ENCODE assay signal across 9 cellular contexts in genomic region chr2:170873035-170873692, GRCh38. TPM values are rescaled to one million over a fixed set of nuclear protein-coding genes. Genes with fewer than 3 reads are reported as not detected.
A peak's percentile ranks its signal among the peaks of the same experiment; 100 is the strongest.
DNase-seq lines count a peak whose midpoint lies in the region; ATAC-seq and TF ChIP-seq lines count a peak whose summit lies in the region.
"Had no signal": no experiment of that assay in that cellular context is flagged by ENCODE, and none has a peak within 500 bp of the region (broad histone marks: within the 10 kb centered on the region; RNA-seq: fewer than 3 reads in every experiment).

No MANE protein-coding gene starts in this region.

- peak overlapping the region; percentile 50 to 81 (median 76) for H3K27ac Mint-ChIP-seq in CD4-positive, CD25-positive, alpha-beta regulatory T cell

- H3K36me3 ChIP-seq in CD4-positive, CD25-positive, alpha-beta regulatory T cell (ENCODE audit: control insufficient read depth, insufficient read depth, low read length) = no peaks in the 10 kb centered on the region

- H3K27me3 ChIP-seq in CD4-positive, CD25-positive, alpha-beta regulatory T cell (ENCODE audit: control insufficient read depth, insufficient read depth, low read length) = no peaks in the 10 kb centered on the region

- peaks cover 4% of the 10 kb centered on the region for H3K36me3 Mint-ChIP-seq in CD4-positive, CD25-positive, alpha-beta regulatory T cell

- peaks cover 7% of the 10 kb centered on the region for H3K4me1 ChIP-seq in CD4-positive, CD25-positive, alpha-beta regulatory T cell (ENCODE audit: control insufficient read depth, insufficient read depth, low read length, poor library complexity, severe bottlenecking)

- H3K9me3 Mint-ChIP-seq in CD4-positive, CD25-positive, alpha-beta regulatory T cell = peaks cover 0 to 3% (median 0%) of the 10 kb centered on the region in 7 donors

- H3K9me3 ChIP-seq in CD4-positive, CD25-positive, alpha-beta regulatory T cell (ENCODE audit: control insufficient read depth in 2 of 2, low read length in 2 of 2) = no peaks in the 10 kb centered on the region

- TF ChIP-seq CTCF in epithelial cell of proximal tubule (conservative IDR thresholded peaks at IDR 0.05; ENCODE audit: low read depth, low read length) = peak; percentile 96

- peaks cover 20% of the 10 kb centered on the region for H3K27me3 Mint-ChIP-seq in CD4-positive, CD25-positive, alpha-beta regulatory T cell

- peak; percentile 75 to 80 for ATAC-seq in CD4-positive, CD25-positive, alpha-beta regulatory T cell (ENCODE audit: low read depth in 2 of 2)
- ATAC-seq in GM19324 (IDR thresholded peaks at IDR 0.05; ENCODE audit: low FRiP score, unreplicated experiment) (peak; percentile 64), HG03520 (IDR thresholded peaks at IDR 0.05; ENCODE audit: unreplicated experiment) (peak; percentile 80)

- peaks cover 7 to 11% (median 9%) of the 10 kb centered on the region in 4 donors for H3K4me1 Mint-ChIP-seq in CD4-positive, CD25-positive, alpha-beta regulatory T cell

- peak overlapping the region in 3 of 4 donors; percentile 18 to 87 (median 73) for H3K4me3 Mint-ChIP-seq in CD4-positive, CD25-positive, alpha-beta regulatory T cell

- peak overlapping the region; percentile 69 for H3K4me3 ChIP-seq in CD4-positive, CD25-positive, alpha-beta regulatory T cell (ENCODE audit: low read depth, low read length)
- H3K4me3 ChIP-seq in epithelial cell of proximal tubule (ENCODE audit: low read depth, low read length) = peak overlapping the region; percentile 30

- DNase-seq in CD4-positive, CD25-positive, alpha-beta regulatory T cell = peak; percentile 41 to 80 (median 61)
- DNase-seq in NOMO-1 treated with DMSO at 0.1 percent for 48 hours (lab: John Stamatoyannopoulos, UW; ENCODE audit: unreplicated experiment) = peak; percentile 52
- peak; percentile 75 for DNase-seq in activated CD8-positive, alpha-beta memory T cell treated with anti-CD3 and anti-CD28 coated beads, Interleukin-2, amount 50 U/mL, for 4 hours
- no peak for DNase-seq in epithelial cell of proximal tubule (ENCODE audit: low read depth)
- DNase-seq in myocyte (ENCODE audit: low read depth) = peak; percentile 76
- DNase-seq in stimulated activated CD8-positive, alpha-beta memory T cell treated with anti-CD3 and anti-CD28 coated beads, Interleukin-7, amount 100 ng/mL, for 1 hour (ENCODE audit: low read depth in 2 of 2) = peak; percentile 32 to 49

- no peak overlapping the region for H3K27ac ChIP-seq in CD4-positive, CD25-positive, alpha-beta regulatory T cell (ENCODE audit: insufficient read depth, low read length, poor library complexity, severe bottlenecking)
- H3K27ac ChIP-seq: epithelial cell of prostate had no signal

RNA-seq across cellular contexts. Expression of gene GORASP2, which starts 55.9 kb away (rescaled TPM):
- total RNA-seq in CD4-positive, CD25-positive, alpha-beta regulatory T cell = 77.5 TPM
- polyA plus RNA-seq in CD4-positive, CD25-positive, alpha-beta regulatory T cell = 10 to 100 TPM; 86.0 to 98.9 (median 93.5) TPM
- total RNA-seq in epithelial cell of proximal tubule (56.2 and 65.6 TPM in 2 replicates), myocyte (85.3 and 99.5 TPM in 2 replicates)
- polyA plus RNA-seq in myocyte (2012) = 114 TPM

RNA-seq across cellular contexts. Expression of gene GAD1, which starts 56.5 kb away (rescaled TPM):
- not detected for total RNA-seq in CD4-positive, CD25-positive, alpha-beta regulatory T cell
- not detected for polyA plus RNA-seq in CD4-positive, CD25-positive, alpha-beta regulatory T cell
- total RNA-seq in epithelial cell of proximal tubule = 0.36 and 5.6 TPM in 2 replicates
- 0.35 and 0.83 TPM in 2 replicates for total RNA-seq in myocyte
- 0.64 TPM for polyA plus RNA-seq in myocyte (2012)
